ENCODE assay signal across 26 cellular contexts in genomic region chr21:24939288-24939687, GRCh38.
A peak's percentile ranks its signal among the peaks of the same experiment; 100 is the strongest.
DNase-seq lines count a peak whose midpoint lies in the region; ATAC-seq, FAIRE-seq and TF ChIP-seq lines count a peak whose summit lies in the region.
"Had no signal": no experiment of that assay in that cellular context is flagged by ENCODE, and none has a peak within 500 bp of the region (broad histone marks: within the 10 kb centered on the region; RNA-seq: fewer than 3 reads in every experiment).

No MANE protein-coding gene starts in this region.

- no peak for DNase-seq in SK-N-SH
- peak; percentile 99 for DNase-seq in NCI-H446 treated with DMSO at 0.1 percent for 48 hours (lab: John Stamatoyannopoulos, UW)
- no peak for DNase-seq in left colon
- no peak for DNase-seq in frontal cortex (ENCODE audit: low spot score in 2 of 2)
- DNase-seq in activated gamma-delta T cell treated with Interleukin-2 at 50 U/mL for 16 hours, result no peak
- DNase-seq: 8988T; activated CD4-positive, alpha-beta T cell treated with anti-CD3 and anti-CD28 coated beads for 1 hour; activated CD8-positive, alpha-beta T cell treated with anti-CD3 and anti-CD28 coated beads for 36 hours; dermis blood vessel endothelial cell; DND-41; GM23248; left ventricle myocardium inferior; naive B cell; NCI-H2107; NCI-H526; SJCRH30; stimulated activated CD4-positive, alpha-beta T cell treated with anti-CD3 and anti-CD28 coated beads, Interleukin-4, amount 100 ng/mL, for 4 hours; uterus had no signal

- H3K9me2 ChIP-seq in SK-N-SH, result no peaks in the 10 kb centered on the region

- H3K27me3 ChIP-seq in SK-N-SH (ENCODE audit: insufficient read depth), result no peaks in the 10 kb centered on the region
- H3K27me3 ChIP-seq: gastroesophageal sphincter, hepatocyte, neutrophil, SJCRH30, uterus had no signal

- CTCF ChIA-PET in SK-N-SH (lab: Yijun Ruan, JAX), result no interaction called here

- 81% methylated on average over 1 of the region's 1 CpG for WGBS in SK-N-SH (ENCODE audit: low lambda C conversion rate)

- FAIRE-seq in frontal cortex (lab: Jason Lieb, UNC), result no peak
- FAIRE-seq: astrocyte had no signal

- no peak for TF ChIP-seq EP300 in SK-N-SH (IDR thresholded peaks at IDR 0.05; ENCODE audit: borderline replicate concordance in 1 of 2, low read depth in 1 of 2, low read length in 1 of 2)

- no peak for TF ChIP-seq CTCF in SK-N-SH (IDR thresholded peaks at IDR 0.05)

- no peak overlapping the region for H3K4me3 ChIP-seq in SK-N-SH (ENCODE audit: low read depth in 2 of 2, low read length in 1 of 2)
- H3K4me3 ChIP-seq: gastroesophageal sphincter, GM23248, hepatocyte, left ventricle myocardium inferior, SJCRH30, uterus had no signal

- H3K9ac ChIP-seq in SK-N-SH, result no peak overlapping the region
- H3K9ac ChIP-seq: GM23248 had no signal

- H3K79me2 ChIP-seq in SK-N-SH (ENCODE audit: insufficient read depth), result no peaks in the 10 kb centered on the region
- H3K79me2 ChIP-seq: hepatocyte had no signal

- H2AFZ ChIP-seq in SK-N-SH (ENCODE audit: low read depth), result no peak overlapping the region
- H2AFZ ChIP-seq: GM23248, hepatocyte had no signal

- intact Hi-C loops in left colon (cut with DNase I, micrococcal nuclease), result no loop called here

- no peak overlapping the region for H3K27ac ChIP-seq in SK-N-SH (ENCODE audit: low read depth in 2 of 2, low read length in 1 of 2)
- H3K27ac ChIP-seq: gastroesophageal sphincter, GM23248, hepatocyte, left ventricle myocardium inferior, neutrophil, SJCRH30, uterus had no signal

- no peak overlapping the region for H3K4me2 ChIP-seq in SK-N-SH
- H3K4me2 ChIP-seq: hepatocyte had no signal

- POLR2A ChIA-PET in SK-N-SH (lab: Yijun Ruan, JAX), result no interaction called here

- no peaks in the 10 kb centered on the region for H3K9me3 ChIP-seq in SK-N-SH
- H3K9me3 ChIP-seq: gastroesophageal sphincter, left ventricle myocardium inferior, neutrophil, SJCRH30, uterus had no signal

- TF ChIP-seq RAD21 in SK-N-SH (IDR thresholded peaks at IDR 0.05; ENCODE audit: low read length), result no peak

- H3F3A ChIP-seq in SK-N-SH (replicated peaks; ENCODE audit: insufficient read depth), result peaks cover 4% of the 10 kb centered on the region

- H4K20me1 ChIP-seq in SK-N-SH (ENCODE audit: insufficient read depth), result no peaks in the 10 kb centered on the region

- H3K4me1 ChIP-seq in SK-N-SH (ENCODE audit: control insufficient read depth in 1 of 2, insufficient read depth in 2 of 2, low read depth in 1 of 2, low read length in 1 of 2), result no peaks in the 10 kb centered on the region; a peak in 1 of 4 replicates
- H3K4me1 ChIP-seq: left ventricle myocardium inferior, SJCRH30, uterus had no signal

- no peaks in the 10 kb centered on the region for H3K36me3 ChIP-seq in SK-N-SH (replicated peaks in 1 of 2; ENCODE audit: control insufficient read depth in 1 of 2, insufficient read depth in 2 of 2, low read length in 1 of 2)
- H3K36me3 ChIP-seq: gastroesophageal sphincter, left ventricle myocardium inferior, neutrophil, SJCRH30, uterus had no signal

- peak; percentile 38; the same call in 1 of the 3 replicates for ATAC-seq in SK-N-SH treated with all-trans-retinoic acid at 6 μM for 48 hours
- peak; percentile 88 for ATAC-seq in left colon
- ATAC-seq in GM21515 (IDR thresholded peaks at IDR 0.05; ENCODE audit: unreplicated experiment), result no peak
- ATAC-seq in HG02623 (IDR thresholded peaks at IDR 0.05; ENCODE audit: unreplicated experiment), result no peak
- ATAC-seq: activated CD8-positive, alpha-beta T cell treated with anti-CD3 and anti-CD28 coated beads for 36 hours; gastroesophageal sphincter; stimulated activated memory B cell treated with anti-CD40 and anti-IgM and Interleukin-4, amounts not matched to agents 10 μg/mL and 1 μg/mL and 100 μg/mL, for 72 hours had no signal

TF ChIP-seq in SK-N-SH treated with all-trans-retinoic acid at 6 μM for 48 hours, 23 proteins besides CTCF, POLR2A, EP300 and RAD21:
- TF ChIP-seq PPARA (CRISPR knock-in tag; IDR thresholded peaks at IDR 0.05; ENCODE audit: borderline replicate concordance), result no peak
- TF ChIP-seq SNAI2 (CRISPR knock-in tag; IDR thresholded peaks at IDR 0.05), result no peak
- TF ChIP-seq CSDC2 (CRISPR knock-in tag; IDR thresholded peaks at IDR 0.05), result no peak
- no peak for TF ChIP-seq ISL1 (CRISPR knock-in tag; IDR thresholded peaks at IDR 0.05)

TF ChIP-seq in SK-N-SH, 30 proteins besides CTCF, POLR2A, EP300 and RAD21:
- no peak for TF ChIP-seq PBX3 (IDR thresholded peaks at IDR 0.05)

Comparison
In these comparisons a context has a peak if more than half of its experiments do, and no peak if none do; other contexts are left out.
1. ATAC-seq: peak in SK-N-SH treated with all-trans-retinoic acid at 6 μM for 48 hours (single experiment) and left colon (single experiment); none in GM21515 (single experiment) and HG02623 (single experiment).